In the genomic region with DNA sequence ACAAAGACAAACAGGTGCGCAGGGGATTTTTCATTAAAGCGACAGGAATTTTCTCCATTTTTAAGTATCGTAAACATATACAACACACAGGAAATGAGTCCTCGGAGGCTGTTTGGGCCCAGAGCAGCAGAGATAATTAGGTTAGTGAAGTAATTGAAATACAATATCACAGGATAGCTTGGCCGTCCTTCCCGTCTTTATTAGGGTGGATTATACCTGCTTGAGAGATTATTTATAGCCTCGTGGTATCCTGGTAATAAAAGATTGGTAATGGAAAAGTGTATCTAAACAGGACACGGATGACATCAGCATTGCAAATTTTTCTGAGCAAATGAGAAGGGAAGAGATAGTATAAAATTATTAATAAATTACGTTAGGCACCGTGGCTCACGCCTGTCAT, we compare ENCODE assay signal across 22 cellular contexts.
"Had no signal": no experiment of that assay in that cellular context is flagged by ENCODE, and none has a peak within 500 bp of the region (broad histone marks: within the 10 kb centered on the region; RNA-seq: fewer than 3 reads in every experiment).

No MANE protein-coding gene starts in this region.

- H3K36me3 Mint-ChIP-seq: IgD-negative memory B cell had no signal

- DNase-seq: Kasumi-1, MM.1S, NCI-H1092 treated with DMSO at 0.1 percent for 48 hours, NCI-H1436, NCI-H187, NCI-H2029, NCI-H2081 treated with DMSO at 0.1 percent for 48 hours, NCI-H2171, NCI-H226, NCI-H446, NCI-H510A, NCI-H524 treated with DMSO at 0.1 percent for 48 hours, NCI-H69, NCI-H774, Right ventricle myocardium superior, RPMI8226, SIG-M5, SK-N-SH had no signal

- H3K27ac ChIP-seq: KMS-11 had no signal

- H3K4me2 ChIP-seq: KMS-11, SK-N-SH had no signal

- H3K4me1 Mint-ChIP-seq: IgD-negative memory B cell had no signal

- H3K9ac ChIP-seq: KMS-11, SK-N-SH had no signal

- ATAC-seq: HepG2, K562 had no signal

- H3K9me3 Mint-ChIP-seq: IgD-negative memory B cell had no signal

- H3K4me3 ChIP-seq: K562 had no signal

- H3K9me3 ChIP-seq: SK-N-SH had no signal

- H3K27me3 Mint-ChIP-seq: IgD-negative memory B cell had no signal

- H3K4me3 Mint-ChIP-seq: IgD-negative memory B cell had no signal
